ENCODE assay signal across 15 cellular contexts in genomic region chr10:79305988-79306387, GRCh38. TPM values are rescaled to one million over a fixed set of nuclear protein-coding genes. Genes with fewer than 3 reads are reported as not detected.
DNase-seq lines count a peak whose midpoint lies in the region; ATAC-seq, FAIRE-seq and TF ChIP-seq lines count a peak whose summit lies in the region.
"Had no signal": no experiment of that assay in that cellular context is flagged by ENCODE, and none has a peak within 500 bp of the region (broad histone marks: within the 10 kb centered on the region; RNA-seq: fewer than 3 reads in every experiment).

No MANE protein-coding gene starts in this region.

- H3K36me3 ChIP-seq in K562 (ENCODE audit: control insufficient read depth, insufficient read depth, low read length), result peaks cover 83% of the 10 kb centered on the region; the same call in 2 of the 3 replicates
- H3K36me3 ChIP-seq in lower lobe of right lung, result peaks cover 100% of the 10 kb centered on the region
- peaks cover 0 to 99% (median 0%) of the 10 kb centered on the region in 3 donors for H3K36me3 ChIP-seq in Peyer's patch

- DNase-seq in Right ventricle myocardium superior, result peak; percentile 37
- DNase-seq in left cardiac atrium, result no peak
- DNase-seq in K562 (ENCODE audit: extremely low read depth in 1 of 4, low spot score in 3 of 4), result no peak
- DNase-seq in lower lobe of right lung, result peak; percentile 44
- no peak for DNase-seq in omental fat pad (ENCODE audit: low spot score)
- no peak for DNase-seq in stimulated activated CD4-positive, alpha-beta T cell treated with anti-CD3 and anti-CD28 coated beads, Interleukin-15, amount 100 ng/mL, for 24 hours
- no peak for DNase-seq in Peyer's patch
- DNase-seq: 8988T; C1 segment of cervical spinal cord; Calu3; CD4-positive, alpha-beta T cell; DMS 273 treated with DMSO at 0.1 percent for 48 hours; GOT3; H9 had no signal

- CTCF ChIA-PET in K562 (lab: Yijun Ruan, JAX; ENCODE audit: low intra/inter-chr PET ratio), result no interaction called here

- no peaks in the 10 kb centered on the region for H3K9me3 ChIP-seq in K562 (replicated peaks; ENCODE audit: control insufficient read depth, insufficient read depth, low read depth, low read length)
- H3K9me3 ChIP-seq in lower lobe of right lung, result no peaks in the 10 kb centered on the region
- no peaks in the 10 kb centered on the region for H3K9me3 ChIP-seq in Peyer's patch

- H3K9me1 ChIP-seq in K562 (ENCODE audit: control insufficient read depth, insufficient read depth, low read length), result no peaks in the 10 kb centered on the region

- TF ChIP-seq POLR2A in K562 (conservative IDR thresholded peaks at IDR 0.05), result no peak
- TF ChIP-seq POLR2A in Peyer's patch (IDR thresholded peaks at IDR 0.05), result no peak

- H3K27ac ChIP-seq in K562 (ENCODE audit: extremely low read depth, low read depth, low read length), result no peak overlapping the region
- H3K27ac ChIP-seq in lower lobe of right lung, result no peak overlapping the region
- no peak overlapping the region for H3K27ac ChIP-seq in Peyer's patch

- FAIRE-seq in K562 (lab: Jason Lieb, UNC), result no peak
- FAIRE-seq: GM12891 had no signal

- TF ChIP-seq CTCF in K562 (IDR thresholded peaks at IDR 0.05 in 2 of 3, conservative IDR thresholded peaks at IDR 0.05 in 1 of 3; ENCODE audit: insufficient read depth in 2 of 3, low read depth in 1 of 3, low read length in 3 of 3) (no peak), lower lobe of right lung (IDR thresholded peaks at IDR 0.05) (no peak), omental fat pad (IDR thresholded peaks at IDR 0.05) (no peak), Peyer's patch (IDR thresholded peaks at IDR 0.05) (no peak)

- intact Hi-C loops in Right ventricle myocardium superior (cut with DNase I), result no loop called here
- intact Hi-C loops in left cardiac atrium (cut with DNase I), result no loop called here
- intact Hi-C loops in K562 (cut with micrococcal nuclease), result no loop called here
- intact Hi-C loops in lower lobe of right lung (cut with DNase I), result no loop called here

- H4K20me1 ChIP-seq in K562 (replicated peaks; ENCODE audit: control insufficient read depth, insufficient read depth, low read length), result no peaks in the 10 kb centered on the region

- no peak for ATAC-seq in Right ventricle myocardium superior (ENCODE audit: poor library complexity)
- no peak for ATAC-seq in left cardiac atrium
- ATAC-seq in K562, result no peak
- no peak for ATAC-seq in lower lobe of right lung
- ATAC-seq in omental fat pad (ENCODE audit: low FRiP score), result no peak

- H3K9ac ChIP-seq in K562 (ENCODE audit: insufficient read depth in 1 of 2, low read depth in 2 of 2, low read length in 2 of 2), result no peak overlapping the region

- TF ChIP-seq EP300 in K562 (IDR thresholded peaks at IDR 0.05; ENCODE audit: low read length), result no peak

- WGBS in K562 (ENCODE audit: insufficient coverage, low coverage, missing lambda C conversion rate), result 81% methylated on average over 10 of the region's 15 CpGs

- H3K4me3 ChIP-seq in K562 (no peak overlapping the region), lower lobe of right lung (no peak overlapping the region), Peyer's patch (no peak overlapping the region)

- H3K79me2 ChIP-seq in K562 (ENCODE audit: control insufficient read depth, insufficient read depth, low read length), result no peaks in the 10 kb centered on the region

- no peak overlapping the region for H2AFZ ChIP-seq in K562 (ENCODE audit: low read depth, low read length)

- no TSS peak for BruUV-seq in K562 (replicated peaks; lab: Mats Ljungman, UMichigan)

- in situ Hi-C loops in K562 (cut with MboI), result no loop called here

- no peak for TF ChIP-seq RAD21 in K562 (CRISPR knock-in tag; conservative IDR thresholded peaks at IDR 0.05 in 1 of 2, IDR thresholded peaks at IDR 0.05 in 1 of 2)

- no peaks in the 10 kb centered on the region for H3K27me3 ChIP-seq in K562 (ENCODE audit: control insufficient read depth in 2 of 2, insufficient read depth in 2 of 2, low read length in 2 of 2)
- no peaks in the 10 kb centered on the region for H3K27me3 ChIP-seq in lower lobe of right lung (ENCODE audit: low read depth)
- no peaks in the 10 kb centered on the region for H3K27me3 ChIP-seq in Peyer's patch

- H3K4me2 ChIP-seq in K562 (ENCODE audit: insufficient read depth, low read length), result no peak overlapping the region

- POLR2A ChIA-PET in K562 (lab: Yijun Ruan, JAX), result no interaction called here

- peaks cover 0 to 20% of the 10 kb centered on the region in 2 experiments; a peak in 1 of 5 replicates for H3K4me1 ChIP-seq in K562 (replicated peaks in 1 of 2; ENCODE audit: control insufficient read depth in 2 of 2, insufficient read depth in 2 of 2, low read length in 2 of 2)
- H3K4me1 ChIP-seq in lower lobe of right lung, result no peaks in the 10 kb centered on the region
- H3K4me1 ChIP-seq in Peyer's patch, result no peaks in the 10 kb centered on the region

TF ChIP-seq in K562, 482 proteins besides CTCF, POLR2A, EP300 and RAD21 (continues in another document):
- TF ChIP-seq ZNF318 (IDR thresholded peaks at IDR 0.05; ENCODE audit: borderline replicate concordance in 1 of 2, low read depth in 1 of 2), result no peak

RNA-seq across cellular contexts. Expression of gene PPIF, which starts 41.3 kb away (rescaled TPM):
- total RNA-seq in Right ventricle myocardium superior (146 TPM), left cardiac atrium (100 to 1,000 TPM; 110 to 155 TPM), K562 (2014; rRNA removed) (53.4 and 69.8 TPM in 2 replicates), K562 (2014; rRNA removed; fragmentation: Illumina TruSeq; extraction: Trizol) (97.7 and 108 TPM in 2 replicates), K562 (2015; rRNA removed; fragmentation: Illumina TruSeq; extraction: Trizol) (117 and 119 TPM in 2 replicates), K562 (2021) (235 and 239 TPM in 2 replicates), lower lobe of right lung (28.5 TPM), omental fat pad (100 to 1,000 TPM in 2 of 4 donors, 10 to 100 TPM in 2; 34.2 to 141 (median 94.5) TPM), Peyer's patch (10 to 100 TPM; 35.7 to 57.8 (median 45.0) TPM)
- total RNA-seq in K562 (2011; cell fraction: chromatin; rRNA removed; ENCODE audit: low replicate concordance), result 96.3 and 215 TPM in 2 replicates
- total RNA-seq in K562 (2011; cell fraction: nucleolus; rRNA removed), result 144 and 155 TPM in 2 replicates
- 118 and 119 TPM in 2 replicates for total RNA-seq in K562 (2011; cell fraction: nucleoplasm; rRNA removed)
- polyA plus RNA-seq in K562 (2011; rRNA removed) (148 and 175 TPM in 2 replicates), K562 (2014; fragmentation: Illumina TruSeq; extraction: Trizol) (250 and 287 TPM in 2 replicates), K562 (2014; fragmentation: Nextera tagmentation; extraction: Ambion mirVana) (10 to 100 TPM; 40.9 to 51.1 TPM), K562 (2014; rRNA removed) (154 and 168 TPM in 2 replicates)
- polyA plus RNA-seq in K562 (2011; cell fraction: cytosol; rRNA removed), result 202 and 255 TPM in 2 replicates
- polyA plus RNA-seq in K562 (2011; cell fraction: nucleus; rRNA removed), result 198 and 337 TPM in 2 replicates
- polyA plus RNA-seq in K562 (2012), result 180 and 222 TPM in 2 replicates
- polyA minus RNA-seq in K562 (2011; rRNA and poly(A)+ RNA removed), result 91.8 and 131 TPM in 2 replicates
- 98.9 and 104 TPM in 2 replicates for polyA minus RNA-seq in K562 (2011; cell fraction: cytosol; rRNA and poly(A)+ RNA removed)
- polyA minus RNA-seq in K562 (2011; cell fraction: nucleus; rRNA and poly(A)+ RNA removed), result 116 and 136 TPM in 2 replicates

Comparison
In these comparisons a context has a peak if more than half of its experiments do, and no peak if none do; other contexts are left out.
1. DNase-seq: peak in Right ventricle myocardium superior (single experiment) and lower lobe of right lung (single experiment); none in left cardiac atrium (single experiment), K562 (0 of 4), omental fat pad (single experiment), stimulated activated CD4-positive, alpha-beta T cell treated with anti-CD3 and anti-CD28 coated beads, Interleukin-15, amount 100 ng/mL, for 24 hours (single experiment) and Peyer's patch (0 of 3).